8 cellular contexts compared by ENCODE assay signal in genomic region chr19:48332351-48332661, GRCh38. TPM values are rescaled to one million over a fixed set of nuclear protein-coding genes. Genes with fewer than 3 reads are reported as not detected.
A peak's percentile ranks its signal among the peaks of the same experiment; 100 is the strongest.
DNase-seq lines count a peak whose midpoint lies in the region; ATAC-seq and TF ChIP-seq lines count a peak whose summit lies in the region.

No MANE protein-coding gene starts in this region.

- POLR2A ChIA-PET in RWPE1 (lab: Yijun Ruan, JAX; ENCODE audit: low non-redundant PET) = interaction anchor here (0.6 to 0.9 kb wide), 3 partner anchors 11 to 51 kb away, joined by 3 to 4 read pairs (median 3); a partner anchor contains a TSS

- H3K4me1 ChIP-seq in esophagus muscularis mucosa = peaks cover 37 to 59% (median 58%) of the 10 kb centered on the region in 4 donors
- peaks cover 6% of the 10 kb centered on the region for H3K4me1 ChIP-seq in prostate gland (replicated peaks)

- DNase-seq in RWPE1 (ENCODE audit: low spot score) = no peak
- no peak for DNase-seq in esophagus muscularis mucosa (ENCODE audit: extremely low spot score)
- DNase-seq in prostate gland (ENCODE audit: low spot score) = no peak
- no peak for DNase-seq in activated CD4-positive, CD25-positive, alpha-beta regulatory T cell (lab: John Stamatoyannopoulos, UW)
- no peak for DNase-seq in NCI-H187 treated with DMSO at 0.1 percent for 48 hours (lab: John Stamatoyannopoulos, UW)
- DNase-seq in SKM-1 (lab: John Stamatoyannopoulos, UW; ENCODE audit: unreplicated experiment) = no peak

- ATAC-seq in HG02588 (IDR thresholded peaks at IDR 0.05; ENCODE audit: unreplicated experiment) = no peak

- H3K36me3 ChIP-seq in esophagus muscularis mucosa (peaks cover 8 to 37% (median 24%) of the 10 kb centered on the region in 4 donors), prostate gland (no peaks in the 10 kb centered on the region)

- TF ChIP-seq CTCF in RWPE1 (conservative IDR thresholded peaks at IDR 0.05; ENCODE audit: low read depth) (no peak), esophagus muscularis mucosa (IDR thresholded peaks at IDR 0.05) (no peak), prostate gland (IDR thresholded peaks at IDR 0.05) (no peak)

- intact Hi-C loops in esophagus muscularis mucosa (cut with DNase I) = no loop called here
- intact Hi-C loops in prostate gland (cut with DNase I) = loop anchor here (2.0 kb wide), 1 partner anchor 30 kb away; the partner anchor contains the start of gene TMEM143

- peak overlapping the region; percentile 97 for H3K27ac ChIP-seq in RWPE1
- H3K27ac ChIP-seq in esophagus muscularis mucosa (replicated peaks in 1 of 4) = peak overlapping the region; percentile 85 to 89 (median 88)
- H3K27ac ChIP-seq in prostate gland = peak overlapping the region; percentile 89 to 97

- 37% methylated on average over 6 of the region's 6 CpGs for WGBS in esophagus muscularis mucosa
- WGBS in prostate gland = 21% methylated on average over 6 of the region's 6 CpGs

- TF ChIP-seq POLR2A in esophagus muscularis mucosa (IDR thresholded peaks at IDR 0.05; ENCODE audit: low read depth) (no peak), prostate gland (IDR thresholded peaks at IDR 0.05) (no peak)

- no peaks in the 10 kb centered on the region for H3K9me3 ChIP-seq in esophagus muscularis mucosa
- no peaks in the 10 kb centered on the region for H3K9me3 ChIP-seq in prostate gland

- CTCF ChIA-PET in RWPE1 (lab: Yijun Ruan, JAX) = interaction anchor here (0.6 to 2.2 kb wide), 4 partner anchors 12 to 157 kb away, joined by 3 to 17 read pairs (median 4); no protein-coding TSS in a partner anchor

- TF ChIP-seq EP300 in esophagus muscularis mucosa (IDR thresholded peaks at IDR 0.05) = no peak

- H3K27me3 ChIP-seq in esophagus muscularis mucosa = no peaks in the 10 kb centered on the region
- H3K27me3 ChIP-seq in prostate gland (replicated peaks; ENCODE audit: insufficient read depth) = no peaks in the 10 kb centered on the region

- H3K4me3 ChIP-seq in GM08714 (ENCODE audit: low read length) (peak overlapping the region; percentile 47; the same call in 1 of the 2 replicates), esophagus muscularis mucosa (peak overlapping the region; percentile 51 to 58 (median 52)), prostate gland (peak overlapping the region; percentile 23 to 35)

RNA-seq across cellular contexts. Expression of gene EMP3, which starts 7.0 kb away (rescaled TPM):
- total RNA-seq in esophagus muscularis mucosa (100 to 1,000 TPM in 1 of 4 donors, 10 to 100 TPM in 3; 54.8 to 115 (median 59.6) TPM), prostate gland (10 to 100 TPM in 1 of 2 donors, 1 to 10 TPM in 1; 5.9 to 38.6 TPM)

RNA-seq across cellular contexts. Expression of gene TMEM143, which starts 31.4 kb away (rescaled TPM):
- total RNA-seq in esophagus muscularis mucosa (1 to 10 TPM; 4.8 to 8.3 (median 7.1) TPM), prostate gland (10 to 100 TPM in 1 of 2 donors, 1 to 10 TPM in 1; 4.6 to 14.9 TPM)

RNA-seq across cellular contexts. Expression of gene SYNGR4, which starts 31.9 kb away (rescaled TPM):
- total RNA-seq in esophagus muscularis mucosa (not detected), prostate gland (1 to 10 TPM in 1 of 2 donors, not detected in 1; 2.8 TPM)

RNA-seq across cellular contexts. Expression of gene KDELR1, which starts 59.0 kb away (rescaled TPM):
- 100 to 1,000 TPM in 1 of 4 donors, 10 to 100 TPM in 3; 55.2 to 105 (median 77.6) TPM for total RNA-seq in esophagus muscularis mucosa
- total RNA-seq in prostate gland = 100 to 1,000 TPM; 153 to 179 TPM
